8 cellular contexts compared by ENCODE assay signal in genomic region chr22:46762238-46763050, GRCh38. TPM values are rescaled to one million over a fixed set of nuclear protein-coding genes. Genes with fewer than 3 reads are reported as not detected.
DNase-seq lines count a peak whose midpoint lies in the region; ATAC-seq and TF ChIP-seq lines count a peak whose summit lies in the region.

TSS of gene TBC1D22A (plus strand) at chr22:46762650. CDS start at chr22:46762787, 137 bp downstream.

- peak; percentile 98 for ATAC-seq in stimulated activated naive CD8-positive, alpha-beta T cell treated with anti-CD3 and anti-CD28 coated beads, Interleukin-15, amount 100 ng/mL, for 72 hours

- H3K36me3 ChIP-seq in H7 (replicated peaks; ENCODE audit: control insufficient read depth, insufficient read depth, low read length) (no peaks in the 10 kb centered on the region), MG63 (peaks cover 12% of the 10 kb centered on the region), neural cell (ENCODE audit: insufficient read depth, low read length) (no peaks in the 10 kb centered on the region)

- peak within 1 kb of the TSS; percentile 92 for H3K9ac ChIP-seq in neural cell (ENCODE audit: low read length)

- peak within 1 kb of the TSS; percentile 92 for H3K27ac ChIP-seq in neural cell (ENCODE audit: low read length)

- TF ChIP-seq EP300 in neural cell (conservative IDR thresholded peaks at IDR 0.05; ENCODE audit: poor library complexity, severe bottlenecking), result peak; percentile 87

- peak within 1 kb of the TSS; percentile 82 for H3K4me3 ChIP-seq in H7 (ENCODE audit: insufficient read depth, low read depth, low read length)
- peak within 1 kb of the TSS; percentile 66 for H3K4me3 ChIP-seq in MG63
- H3K4me3 ChIP-seq in fibroblast of villous mesenchyme (ENCODE audit: low read depth, low read length), result peak within 1 kb of the TSS; percentile 99
- H3K4me3 ChIP-seq in neural cell (ENCODE audit: low read length), result peak within 1 kb of the TSS; percentile 81

- no peaks in the 10 kb centered on the region for H3K9me2 ChIP-seq in neural cell (ENCODE audit: insufficient read depth, low read length)

- TF ChIP-seq CTCF in fibroblast of villous mesenchyme (IDR thresholded peaks at IDR 0.05; ENCODE audit: insufficient read depth, low read depth, low read length), result no peak
- peak; percentile 11 for TF ChIP-seq CTCF in neural cell (IDR thresholded peaks at IDR 0.05; ENCODE audit: poor library complexity, severe bottlenecking)

- H3F3A ChIP-seq in neural cell (ENCODE audit: insufficient read depth, low read length, poor library complexity, severe bottlenecking), result no peaks in the 10 kb centered on the region

- H3K4me1 Mint-ChIP-seq in stimulated activated naive CD8-positive, alpha-beta T cell treated with anti-CD3 and anti-CD28 coated beads, Interleukin-15, amount 100 ng/mL, for 72 hours, result peaks cover 66% of the 10 kb centered on the region

- peak within 1 kb of the TSS; percentile 87 for H2AFZ ChIP-seq in neural cell (ENCODE audit: low read depth, low read length)

- H3K27me3 ChIP-seq in H7 (ENCODE audit: control insufficient read depth, insufficient read depth, low read length), result no peaks in the 10 kb centered on the region
- no peaks in the 10 kb centered on the region for H3K27me3 ChIP-seq in MG63
- H3K27me3 ChIP-seq in neural cell (ENCODE audit: insufficient read depth, low read depth, low read length), result no peaks in the 10 kb centered on the region

- no peaks in the 10 kb centered on the region for H4K20me1 ChIP-seq in neural cell (ENCODE audit: insufficient read depth)

- H3K4me2 ChIP-seq in neural cell (ENCODE audit: low read length), result peak within 1 kb of the TSS; percentile 93

- peak within 1 kb of the TSS; percentile 98 to 99 for H3K27ac Mint-ChIP-seq in stimulated activated naive CD8-positive, alpha-beta T cell treated with anti-CD3 and anti-CD28 coated beads, Interleukin-15, amount 100 ng/mL, for 72 hours

- H3K9me3 Mint-ChIP-seq in stimulated activated naive CD8-positive, alpha-beta T cell treated with anti-CD3 and anti-CD28 coated beads, Interleukin-15, amount 100 ng/mL, for 72 hours, result no peaks in the 10 kb centered on the region

- TF ChIP-seq RAD21 in neural cell (conservative IDR thresholded peaks at IDR 0.05), result peak; percentile 42

- H3K79me2 ChIP-seq in neural cell (replicated peaks; ENCODE audit: insufficient read depth, low read length), result peaks cover 40% of the 10 kb centered on the region

- H3K27me3 Mint-ChIP-seq in stimulated activated naive CD8-positive, alpha-beta T cell treated with anti-CD3 and anti-CD28 coated beads, Interleukin-15, amount 100 ng/mL, for 72 hours, result no peaks in the 10 kb centered on the region

- DNase-seq in EL (peak; percentile 93), H7 (peak; percentile 97), MG63 (peak; percentile 92), SIG-M5 treated with dmso at 0.1 percent for 504 hours (lab: John Stamatoyannopoulos, UW; ENCODE audit: unreplicated experiment) (peak; percentile 90), activated gamma-delta T cell treated with Interleukin-2 at 50 U/mL for 16 hours (peak; percentile 95), fibroblast of villous mesenchyme (ENCODE audit: low read depth) (peak; percentile 95)
- peak; percentile 87 to 94 for DNase-seq in stimulated activated naive CD8-positive, alpha-beta T cell treated with anti-CD3 and anti-CD28 coated beads, Interleukin-15, amount 100 ng/mL, for 72 hours

- H3K9me3 ChIP-seq in MG63 (no peaks in the 10 kb centered on the region), neural cell (ENCODE audit: low read length) (no peaks in the 10 kb centered on the region)

- H3K4me3 Mint-ChIP-seq in stimulated activated naive CD8-positive, alpha-beta T cell treated with anti-CD3 and anti-CD28 coated beads, Interleukin-15, amount 100 ng/mL, for 72 hours, result peak within 1 kb of the TSS; percentile 100

TF ChIP-seq in neural cell, 6 proteins besides CTCF, POLR2A, EP300 and RAD21:
- TF ChIP-seq TAF1 (IDR thresholded peaks at IDR 0.05; ENCODE audit: low read depth) (peak; percentile 86), MXI1 (conservative IDR thresholded peaks at IDR 0.05; ENCODE audit: poor library complexity, severe bottlenecking) (peak; percentile 99), SMC3 (conservative IDR thresholded peaks at IDR 0.05; ENCODE audit: poor library complexity) (peak; percentile 30), POLR2AphosphoS5 (IDR thresholded peaks at IDR 0.05) (peak; percentile 98), EZH2 (IDR thresholded peaks at IDR 0.05; ENCODE audit: borderline replicate concordance, insufficient read depth, low read length, poor library complexity, severe bottlenecking) (no peak), REST (IDR thresholded peaks at IDR 0.05; ENCODE audit: borderline replicate concordance) (peak; percentile 80)

RNA-seq across cellular contexts. Expression of gene TBC1D22A, which starts in this region (rescaled TPM):
- total RNA-seq in H7 (2014; rRNA removed; shearing (Covaris generic)), result 8.2 and 9.7 TPM in 2 replicates
- total RNA-seq in MG63 (2014; rRNA removed; shearing (Covaris generic); ENCODE audit: low replicate concordance), result 14.5 and 18.2 TPM in 2 replicates
- 12.5 and 14.5 TPM in 2 replicates for total RNA-seq in fibroblast of villous mesenchyme
- polyA plus RNA-seq in neural cell, result 9.3 and 10.4 TPM in 2 replicates
- polyA minus RNA-seq in neural cell, result 8.2 and 10.5 TPM in 2 replicates

Comparison
In these comparisons a context has a peak if more than half of its experiments do, and no peak if none do; other contexts are left out.
1. Peak in every context shown above with its lines: DNase-seq, ATAC-seq, H3K4me3 ChIP-seq and H3K27ac ChIP-seq.